2 cellular contexts compared by ENCODE assay signal in genomic region chr1:25609921-25610320, GRCh38.
TF ChIP-seq lines count a peak whose summit lies in the region.

No MANE protein-coding gene starts in this region.

TF ChIP-seq in SK-N-SH, 30 proteins besides CTCF, POLR2A, EP300 and RAD21 (continued from another document):
- TF ChIP-seq USF2 (IDR thresholded peaks at IDR 0.05; ENCODE audit: borderline replicate concordance, low read depth, low read length) (no peak), TEAD4 (IDR thresholded peaks at IDR 0.05; ENCODE audit: borderline replicate concordance, insufficient read depth) (no peak), REST (IDR thresholded peaks at IDR 0.05; ENCODE audit: low read depth, low read length) (no peak), RXRA (IDR thresholded peaks at IDR 0.05; ENCODE audit: borderline replicate concordance, low read depth) (no peak), FOSL2 (IDR thresholded peaks at IDR 0.05; ENCODE audit: borderline replicate concordance, low read depth) (no peak), YY1 (IDR thresholded peaks at IDR 0.05; ENCODE audit: low read depth) (no peak), SIN3A (IDR thresholded peaks at IDR 0.05; ENCODE audit: borderline replicate concordance, low read depth, low read length) (no peak), NFIC (IDR thresholded peaks at IDR 0.05; ENCODE audit: borderline replicate concordance) (no peak), EZH2phosphoT487 (IDR thresholded peaks at IDR 0.05; ENCODE audit: borderline replicate concordance, low read depth) (no peak), ELF1 (IDR thresholded peaks at IDR 0.05) (no peak), GATA2 (CRISPR knock-in tag; IDR thresholded peaks at IDR 0.05) (no peak), FOXJ3 (CRISPR knock-in tag; IDR thresholded peaks at IDR 0.05) (no peak), POLR2AphosphoS5 (IDR thresholded peaks at IDR 0.05; ENCODE audit: low read depth, low read length) (no peak)

TF ChIP-seq in SK-N-SH treated with all-trans-retinoic acid at 6 μM for 48 hours, 23 proteins besides CTCF, POLR2A, EP300 and RAD21:
- TF ChIP-seq CREB5 (CRISPR knock-in tag; IDR thresholded peaks at IDR 0.05; ENCODE audit: low read depth) (no peak), PPARA (CRISPR knock-in tag; IDR thresholded peaks at IDR 0.05; ENCODE audit: borderline replicate concordance) (no peak), ISL1 (CRISPR knock-in tag; IDR thresholded peaks at IDR 0.05) (no peak), TCF4 (CRISPR knock-in tag; IDR thresholded peaks at IDR 0.05; ENCODE audit: borderline replicate concordance) (no peak), RARB (CRISPR knock-in tag; IDR thresholded peaks at IDR 0.05) (no peak), OSR1 (CRISPR knock-in tag; IDR thresholded peaks at IDR 0.05) (no peak), SNAI2 (CRISPR knock-in tag; IDR thresholded peaks at IDR 0.05) (no peak), ZFP3 (CRISPR knock-in tag; IDR thresholded peaks at IDR 0.05) (no peak), ESRRG (CRISPR knock-in tag; IDR thresholded peaks at IDR 0.05) (no peak), TSHZ2 (CRISPR knock-in tag; IDR thresholded peaks at IDR 0.05) (no peak), PATZ1 (CRISPR knock-in tag; IDR thresholded peaks at IDR 0.05; ENCODE audit: borderline replicate concordance) (no peak), CSRNP3 (CRISPR knock-in tag; IDR thresholded peaks at IDR 0.05) (no peak), BACH2 (CRISPR knock-in tag; IDR thresholded peaks at IDR 0.05; ENCODE audit: borderline replicate concordance) (no peak), TOX (CRISPR knock-in tag; IDR thresholded peaks at IDR 0.05; ENCODE audit: borderline replicate concordance) (no peak), ZNF8 (CRISPR knock-in tag; IDR thresholded peaks at IDR 0.05) (no peak), CSDC2 (CRISPR knock-in tag; IDR thresholded peaks at IDR 0.05) (no peak), ARNTL (CRISPR knock-in tag; IDR thresholded peaks at IDR 0.05; ENCODE audit: borderline replicate concordance, low read depth) (no peak)
TF ChIP-seq in SK-N-SH treated with all-trans-retinoic acid at 6 μM for 48 hours: peak in this region for 0.
